ENCODE assay signal across 9 cellular contexts in genomic region chr18:79575891-79576685, GRCh38.
A peak's percentile ranks its signal among the peaks of the same experiment; 100 is the strongest.
DNase-seq lines count a peak whose midpoint lies in the region; ATAC-seq and TF ChIP-seq lines count a peak whose summit lies in the region.
"Had no signal": no experiment of that assay in that cellular context is flagged by ENCODE, and none has a peak within 500 bp of the region (broad histone marks: within the 10 kb centered on the region; RNA-seq: fewer than 3 reads in every experiment).

No MANE protein-coding gene starts in this region.

- no peaks in the 10 kb centered on the region for H3K36me3 Mint-ChIP-seq in natural killer cell treated with Interleukin-12 subunit alpha and Interleukin-12 subunit beta and Interleukin-15 and Interleukin-18, amount 100 ng/mL, for 72 hours
- H3K36me3 Mint-ChIP-seq in natural killer cell (peaks cover 7% of the 10 kb centered on the region), brain (peaks cover 12% of the 10 kb centered on the region)

- no peak overlapping the region for H3K4me3 Mint-ChIP-seq in natural killer cell treated with Interleukin-12 subunit alpha and Interleukin-12 subunit beta and Interleukin-15 and Interleukin-18, amount 100 ng/mL, for 72 hours
- no peak overlapping the region for H3K4me3 Mint-ChIP-seq in natural killer cell
- H3K4me3 Mint-ChIP-seq in brain: peak overlapping the region in 2 of 5 experiments; percentile 24 to 26

- intact Hi-C loops in natural killer cell (cut with micrococcal nuclease) (no loop called here), left colon (cut with DNase I, micrococcal nuclease) (no loop called here)

- no peak overlapping the region for H3K27ac Mint-ChIP-seq in natural killer cell treated with Interleukin-12 subunit alpha and Interleukin-12 subunit beta and Interleukin-15 and Interleukin-18, amount 100 ng/mL, for 72 hours
- H3K27ac Mint-ChIP-seq in natural killer cell (no peak overlapping the region), brain (peak overlapping the region in 4 of 5 experiments; percentile 55 to 90 (median 84))

- H3K4me1 Mint-ChIP-seq in natural killer cell treated with Interleukin-12 subunit alpha and Interleukin-12 subunit beta and Interleukin-15 and Interleukin-18, amount 100 ng/mL, for 72 hours (ENCODE audit: low read depth in 2 of 2): no peaks in the 10 kb centered on the region
- H3K4me1 Mint-ChIP-seq in natural killer cell (peaks cover 0 to 4% of the 10 kb centered on the region in 2 donors), brain (peaks cover 20% of the 10 kb centered on the region)

- H3K27me3 Mint-ChIP-seq in natural killer cell treated with Interleukin-12 subunit alpha and Interleukin-12 subunit beta and Interleukin-15 and Interleukin-18, amount 100 ng/mL, for 72 hours: no peaks in the 10 kb centered on the region
- H3K27me3 Mint-ChIP-seq in natural killer cell (ENCODE audit: low read depth in 2 of 2) (no peaks in the 10 kb centered on the region), brain (no peaks in the 10 kb centered on the region)

- TF ChIP-seq CTCF in natural killer cell (IDR thresholded peaks at IDR 0.05): no peak
- no peak for TF ChIP-seq CTCF in brain (conservative IDR thresholded peaks at IDR 0.05)
- no peak for TF ChIP-seq CTCF in GM10266 (IDR thresholded peaks at IDR 0.05; ENCODE audit: control insufficient read depth, insufficient read depth, low read depth, missing control alignments)

- peak; percentile 47 for DNase-seq in natural killer cell treated with Interleukin-12 subunit alpha and Interleukin-12 subunit beta and Interleukin-15 and Interleukin-18, amount 100 ng/mL, for 72 hours (ENCODE audit: low spot score)
- DNase-seq in natural killer cell: no peak
- DNase-seq in left colon: peak; percentile 31 to 34
- DNase-seq in MV-4-11 (lab: John Stamatoyannopoulos, UW): no peak
- DNase-seq in GM10266 (ENCODE audit: extremely low spot score): no peak
- DNase-seq: mesenchymal stem cell had no signal

- no peak for ATAC-seq in natural killer cell treated with Interleukin-12 subunit alpha and Interleukin-12 subunit beta and Interleukin-15 and Interleukin-18, amount 100 ng/mL, for 72 hours
- no peak for ATAC-seq in natural killer cell
- ATAC-seq in left colon: no peak
- no peak for ATAC-seq in HG03039 (IDR thresholded peaks at IDR 0.05; ENCODE audit: unreplicated experiment)
- no peak for ATAC-seq in HG03025 (IDR thresholded peaks at IDR 0.05; ENCODE audit: low FRiP score, unreplicated experiment)

- H3K9me3 Mint-ChIP-seq in natural killer cell treated with Interleukin-12 subunit alpha and Interleukin-12 subunit beta and Interleukin-15 and Interleukin-18, amount 100 ng/mL, for 72 hours: no peaks in the 10 kb centered on the region
- peaks cover 2 to 6% of the 10 kb centered on the region in 2 donors for H3K9me3 Mint-ChIP-seq in natural killer cell
- peaks cover 10 to 25% (median 23%) of the 10 kb centered on the region in 5 experiments for H3K9me3 Mint-ChIP-seq in brain

Comparison
In these comparisons a context has a peak if more than half of its experiments do, and no peak if none do; other contexts are left out.
1. DNase-seq: peak in natural killer cell treated with Interleukin-12 subunit alpha and Interleukin-12 subunit beta and Interleukin-15 and Interleukin-18, amount 100 ng/mL, for 72 hours (single experiment) and left colon (2 of 2); none in natural killer cell (single experiment), MV-4-11 (single experiment) and GM10266 (single experiment).
2. H3K27ac Mint-ChIP-seq: peak in brain (4 of 5); none in natural killer cell treated with Interleukin-12 subunit alpha and Interleukin-12 subunit beta and Interleukin-15 and Interleukin-18, amount 100 ng/mL, for 72 hours (0 of 2) and natural killer cell (0 of 2).